Comparison of ENCODE assay signal across 8 cellular contexts in genomic region chr17:7583253-7584109, GRCh38. TPM values are rescaled to one million over a fixed set of nuclear protein-coding genes. Genes with fewer than 3 reads are reported as not detected.
DNase-seq lines count a peak whose midpoint lies in the region; ATAC-seq and TF ChIP-seq lines count a peak whose summit lies in the region.

Gene MPDU1 (plus strand): TSS chr17:7583852. CDS start chr17:7583863, 11 bp downstream.

- TF ChIP-seq POLR2A in NB4 (IDR thresholded peaks at IDR 0.05; ENCODE audit: extremely low read depth, insufficient read length), result peak; percentile 42
- TF ChIP-seq POLR2A in gastroesophageal sphincter (IDR thresholded peaks at IDR 0.05), result peak; percentile 28 to 47

- 0% methylated on average over 8 to 24 of the region's 69 CpGs for WGBS in gastroesophageal sphincter (ENCODE audit: low coverage in 1 of 2), 2 donors

- no peaks in the 10 kb centered on the region for H3K27me3 ChIP-seq in gastroesophageal sphincter

- peak within 1 kb of the TSS; percentile 86 for H3K4me3 ChIP-seq in HEK293 (ENCODE audit: low read depth, low read length)
- H3K4me3 ChIP-seq in NB4 (ENCODE audit: low read depth, low read length), result peak within 1 kb of the TSS; percentile 84
- H3K4me3 ChIP-seq in SK-N-MC, result peak within 1 kb of the TSS; percentile 95
- peak within 1 kb of the TSS; percentile 27 to 64 for H3K4me3 ChIP-seq in gastroesophageal sphincter

- no peaks in the 10 kb centered on the region for H3K9me3 Mint-ChIP-seq in activated naive CD4-positive, alpha-beta T cell treated with anti-CD3 and anti-CD28 coated beads, Interleukin-2, amount 10 ng/mL, durations not matched to agents 7 days and 5 days

- ATAC-seq in gastroesophageal sphincter, result peak; percentile 90

- H3K27ac Mint-ChIP-seq in activated naive CD4-positive, alpha-beta T cell treated with anti-CD3 and anti-CD28 coated beads, Interleukin-2, amount 10 ng/mL, durations not matched to agents 7 days and 5 days, result peak within 1 kb of the TSS; percentile 99

- H3K27me3 Mint-ChIP-seq in activated naive CD4-positive, alpha-beta T cell treated with anti-CD3 and anti-CD28 coated beads, Interleukin-2, amount 10 ng/mL, durations not matched to agents 7 days and 5 days, result no peaks in the 10 kb centered on the region

- H3K4me3 Mint-ChIP-seq in activated naive CD4-positive, alpha-beta T cell treated with anti-CD3 and anti-CD28 coated beads, Interleukin-2, amount 10 ng/mL, durations not matched to agents 7 days and 5 days, result peak within 1 kb of the TSS; percentile 94

- CTCF ChIA-PET in HEK293 (lab: Yijun Ruan, JAX), result interaction anchor here (0.7 to 2.7 kb wide), 8 partner anchors 9 to 160 kb away, joined by 3 to 18 read pairs (median 4); partner anchors contain the start of genes TP53 and WRAP53
- CTCF ChIA-PET in activated naive CD4-positive, alpha-beta T cell treated with anti-CD3 and anti-CD28 coated beads, Interleukin-2, amount 10 ng/mL, durations not matched to agents 7 days and 5 days (lab: Charles Lee), result interaction anchor here (0.8 to 1.8 kb wide), 6 partner anchors 11 to 147 kb away, joined by 3 to 10 read pairs (median 4); partner anchors contain the start of genes FXR2, SENP3 and WRAP53

- H3K4me1 ChIP-seq in HEK293 (ENCODE audit: control insufficient read depth, insufficient read depth, low read length), result peaks cover 8% of the 10 kb centered on the region; the same call in 1 of the 2 replicates
- H3K4me1 ChIP-seq in gastroesophageal sphincter, result peaks cover 2 to 88% (median 40%) of the 10 kb centered on the region in 3 donors

- no peaks in the 10 kb centered on the region for H3K9me3 ChIP-seq in HEK293 (ENCODE audit: control insufficient read depth, insufficient read depth, low read depth, low read length)
- H3K9me3 ChIP-seq in SK-N-MC (ENCODE audit: low read depth, low read length), result no peaks in the 10 kb centered on the region
- H3K9me3 ChIP-seq in gastroesophageal sphincter, result no peaks in the 10 kb centered on the region

- peak within 1 kb of the TSS; percentile 99 for H3K9ac ChIP-seq in SK-N-MC (ENCODE audit: insufficient read length)

- peak within 1 kb of the TSS; percentile 95 for H3K27ac ChIP-seq in HEK293 (ENCODE audit: extremely low read depth, low read depth, low read length)
- H3K27ac ChIP-seq in SK-N-MC, result peak within 1 kb of the TSS; percentile 99
- H3K27ac ChIP-seq in gastroesophageal sphincter, result peak within 1 kb of the TSS; percentile 57 to 95 (median 93)

- H3K36me3 Mint-ChIP-seq in activated naive CD4-positive, alpha-beta T cell treated with anti-CD3 and anti-CD28 coated beads, Interleukin-2, amount 10 ng/mL, durations not matched to agents 7 days and 5 days, result peaks cover 46% of the 10 kb centered on the region

- POLR2A ChIA-PET in HEK293 (lab: Yijun Ruan, JAX), result interaction anchor here (0.6 to 5.5 kb wide), 26 partner anchors 8 to 332 kb away, joined by 3 to 98 read pairs (median 6); partner anchors contain the start of genes ATP1B2, DNAH2, FXR2 and NEURL4

- peaks cover 71% of the 10 kb centered on the region for H3K4me1 Mint-ChIP-seq in activated naive CD4-positive, alpha-beta T cell treated with anti-CD3 and anti-CD28 coated beads, Interleukin-2, amount 10 ng/mL, durations not matched to agents 7 days and 5 days

- no peak for TF ChIP-seq EP300 in gastroesophageal sphincter (IDR thresholded peaks at IDR 0.05)

- DNase-seq in GDM1 (lab: John Stamatoyannopoulos, UW) (peak; percentile 92), NB4 (ENCODE audit: low read depth) (peak; percentile 95), SK-N-MC (ENCODE audit: low read depth, low spot score) (peak; percentile 80), non-pigmented ciliary epithelial cell (ENCODE audit: low read depth) (peak; percentile 87), superior temporal gyrus (ENCODE audit: extremely low spot score) (peak; percentile 99)
- DNase-seq in activated naive CD4-positive, alpha-beta T cell treated with anti-CD3 and anti-CD28 coated beads, Interleukin-2, amount 10 ng/mL, durations not matched to agents 7 days and 5 days, result peak; percentile 96

- H3K36me3 ChIP-seq in HEK293 (ENCODE audit: control insufficient read depth in 2 of 2, insufficient read depth in 1 of 2, low read length in 2 of 2), result peaks cover 0 to 61% of the 10 kb centered on the region in 2 experiments; a peak in 1 of 3 replicates
- H3K36me3 ChIP-seq in SK-N-MC (ENCODE audit: insufficient read depth, low read length), result peaks cover 14% of the 10 kb centered on the region
- peaks cover 0 to 27% of the 10 kb centered on the region in 2 donors for H3K36me3 ChIP-seq in gastroesophageal sphincter

- peak; percentile 52 for TF ChIP-seq CTCF in HEK293 (tag by site-specific recombination; IDR thresholded peaks at IDR 0.05)
- TF ChIP-seq CTCF in NB4 (IDR thresholded peaks at IDR 0.05; ENCODE audit: low read depth, low read length), result no peak
- peak in 3 of 4 experiments; percentile 13 to 27 (median 22) for TF ChIP-seq CTCF in gastroesophageal sphincter (IDR thresholded peaks at IDR 0.05)

TF ChIP-seq in HEK293, 187 proteins besides CTCF, POLR2A, EP300 and RAD21 (continues in another document):
- no peak for TF ChIP-seq ZNF747 (tag by site-specific recombination; IDR thresholded peaks at IDR 0.05)
- TF ChIP-seq ZNF585B (tag by site-specific recombination; IDR thresholded peaks at IDR 0.05), result no peak
- TF ChIP-seq ZNF175 (tag by site-specific recombination; IDR thresholded peaks at IDR 0.05), result no peak
- no peak for TF ChIP-seq ZFP37 (tag by site-specific recombination; IDR thresholded peaks at IDR 0.05)
- TF ChIP-seq ZNF785 (tag by site-specific recombination; IDR thresholded peaks at IDR 0.05), result no peak
- TF ChIP-seq, protein P1, sequence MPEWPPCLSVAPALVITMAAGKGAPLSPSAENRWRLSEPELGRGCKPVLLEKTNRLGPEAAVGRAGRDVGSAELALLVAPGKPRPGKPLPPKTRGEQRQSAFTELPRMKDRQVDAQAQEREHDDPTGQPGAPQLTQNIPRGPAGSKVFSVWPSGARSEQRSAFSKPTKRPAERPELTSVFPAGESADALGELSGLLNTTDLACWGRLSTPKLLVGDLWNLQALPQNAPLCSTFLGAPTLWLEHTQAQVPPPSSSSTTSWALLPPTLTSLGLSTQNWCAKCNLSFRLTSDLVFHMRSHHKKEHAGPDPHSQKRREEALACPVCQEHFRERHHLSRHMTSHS (tag by site-specific recombination; IDR thresholded peaks at IDR 0.05), result no peak
- TF ChIP-seq, protein P2, sequence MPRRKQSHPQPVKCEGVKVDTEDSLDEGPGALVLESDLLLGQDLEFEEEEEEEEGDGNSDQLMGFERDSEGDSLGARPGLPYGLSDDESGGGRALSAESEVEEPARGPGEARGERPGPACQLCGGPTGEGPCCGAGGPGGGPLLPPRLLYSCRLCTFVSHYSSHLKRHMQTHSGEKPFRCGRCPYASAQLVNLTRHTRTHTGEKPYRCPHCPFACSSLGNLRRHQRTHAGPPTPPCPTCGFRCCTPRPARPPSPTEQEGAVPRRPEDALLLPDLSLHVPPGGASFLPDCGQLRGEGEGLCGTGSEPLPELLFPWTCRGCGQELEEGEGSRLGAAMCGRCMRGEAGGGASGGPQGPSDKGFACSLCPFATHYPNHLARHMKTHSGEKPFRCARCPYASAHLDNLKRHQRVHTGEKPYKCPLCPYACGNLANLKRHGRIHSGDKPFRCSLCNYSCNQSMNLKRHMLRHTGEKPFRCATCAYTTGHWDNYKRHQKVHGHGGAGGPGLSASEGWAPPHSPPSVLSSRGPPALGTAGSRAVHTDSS (tag by site-specific recombination; IDR thresholded peaks at IDR 0.05), result no peak
- no peak for TF ChIP-seq GLI2 (tag by site-specific recombination; IDR thresholded peaks at IDR 0.05; ENCODE audit: borderline replicate concordance, low read depth)
- no peak for TF ChIP-seq ZSCAN18 (tag by site-specific recombination; IDR thresholded peaks at IDR 0.05)
- no peak for TF ChIP-seq RBAK (tag by site-specific recombination; IDR thresholded peaks at IDR 0.05)
- no peak for TF ChIP-seq ZNF621 (tag by site-specific recombination; IDR thresholded peaks at IDR 0.05)
- TF ChIP-seq, protein P3, sequence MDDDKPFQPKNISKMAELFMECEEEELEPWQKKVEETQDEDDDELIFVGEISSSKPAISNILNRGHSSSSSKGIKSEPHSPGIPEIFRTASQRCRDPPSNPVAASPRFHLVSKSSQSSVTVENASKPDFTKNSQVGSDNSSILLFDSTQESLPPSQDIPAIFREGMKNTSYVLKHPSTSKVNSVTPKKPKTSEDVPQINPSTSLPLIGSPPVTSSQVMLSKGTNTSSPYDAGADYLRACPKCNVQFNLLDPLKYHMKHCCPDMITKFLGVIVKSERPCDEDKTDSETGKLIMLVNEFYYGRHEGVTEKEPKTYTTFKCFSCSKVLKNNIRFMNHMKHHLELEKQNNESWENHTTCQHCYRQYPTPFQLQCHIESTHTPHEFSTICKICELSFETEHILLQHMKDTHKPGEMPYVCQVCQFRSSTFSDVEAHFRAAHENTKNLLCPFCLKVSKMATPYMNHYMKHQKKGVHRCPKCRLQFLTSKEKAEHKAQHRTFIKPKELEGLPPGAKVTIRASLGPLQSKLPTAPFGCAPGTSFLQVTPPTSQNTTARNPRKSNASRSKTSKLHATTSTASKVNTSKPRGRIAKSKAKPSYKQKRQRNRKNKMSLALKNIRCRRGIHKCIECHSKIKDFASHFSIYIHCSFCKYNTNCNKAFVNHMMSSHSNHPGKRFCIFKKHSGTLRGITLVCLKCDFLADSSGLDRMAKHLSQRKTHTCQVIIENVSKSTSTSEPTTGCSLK (tag by site-specific recombination; IDR thresholded peaks at IDR 0.05), result no peak
- TF ChIP-seq GLI4 (tag by site-specific recombination; IDR thresholded peaks at IDR 0.05), result 0 out of 2 replicates have a peak, but pooled peaks have one; percentile 64
- TF ChIP-seq ZBTB17 (tag by site-specific recombination; IDR thresholded peaks at IDR 0.05), result peak; percentile 84
- TF ChIP-seq ZNF600 (tag by site-specific recombination; IDR thresholded peaks at IDR 0.05), result peak; percentile 97

RNA-seq across cellular contexts. Expression of gene MPDU1, which starts in this region (rescaled TPM):
- 10 to 100 TPM; 38.1 to 66.5 (median 51.2) TPM for total RNA-seq in gastroesophageal sphincter

Comparison
In these comparisons a context has a peak if more than half of its experiments do, and no peak if none do; other contexts are left out.
1. Peak in every context shown above with its lines: DNase-seq, ATAC-seq, H3K4me3 ChIP-seq and H3K27ac ChIP-seq.